In genomic region chr17:7703584-7704574, GRCh38 we compare ENCODE assay signal across 9 cellular contexts. TPM values are rescaled to one million over a fixed set of nuclear protein-coding genes. Genes with fewer than 3 reads are reported as not detected.
DNase-seq lines count a peak whose midpoint lies in the region; ATAC-seq lines count a peak whose summit lies in the region.
"Had no signal": no experiment of that assay in that cellular context is flagged by ENCODE, and none has a peak within 500 bp of the region (broad histone marks: within the 10 kb centered on the region; RNA-seq: fewer than 3 reads in every experiment).

No MANE protein-coding gene starts in this region.

- peak overlapping the region; percentile 65 for H3K27ac Mint-ChIP-seq in central memory CD8-positive, alpha-beta T cell (ENCODE audit: low read depth)

- H2BK15ac ChIP-seq in mesenchymal stem cell (ENCODE audit: low read depth, poor library complexity, severe bottlenecking), result no peak overlapping the region

- H3K18ac ChIP-seq in mesenchymal stem cell (ENCODE audit: low read depth in 1 of 2, low read length in 2 of 2), result no peak overlapping the region

- H3K4me1 ChIP-seq in mesenchymal stem cell (ENCODE audit: control insufficient read depth, insufficient read depth, low read depth, low read length), result peaks cover 22% of the 10 kb centered on the region

- WGBS in mesenchymal stem cell, result 19% methylated on average over 16 of the region's 24 CpGs

- peak overlapping the region; percentile 18 to 68 for H2BK12ac ChIP-seq in mesenchymal stem cell (ENCODE audit: low read length in 2 of 2)

- H3K9me3 ChIP-seq in mesenchymal stem cell (ENCODE audit: control insufficient read depth, low read length), result no peaks in the 10 kb centered on the region

- no peak overlapping the region for H2AFZ ChIP-seq in mesenchymal stem cell (ENCODE audit: low read depth, low read length)

- no peak overlapping the region for H2BK120ac ChIP-seq in mesenchymal stem cell (ENCODE audit: low read depth, low read length)

- H2BK5ac ChIP-seq in mesenchymal stem cell (ENCODE audit: low read depth, low read length, poor library complexity, severe bottlenecking), result no peak overlapping the region

- DNase-seq in DMS153 treated with DMSO at 0.1 percent for 48 hours (lab: John Stamatoyannopoulos, UW; ENCODE audit: unreplicated experiment), result peak; percentile 16
- peak; percentile 78 for DNase-seq in NCI-H2171 (lab: John Stamatoyannopoulos, UW)
- DNase-seq in central memory CD8-positive, alpha-beta T cell (ENCODE audit: low spot score in 2 of 2), result no peak
- peak; percentile 79 for DNase-seq in mesenchymal stem cell
- no peak for DNase-seq in NCI-H2081 treated with DMSO at 0.1 percent for 48 hours (lab: John Stamatoyannopoulos, UW)
- DNase-seq in medulla oblongata (ENCODE audit: extremely low spot score), result no peak
- no peak for DNase-seq in stimulated activated CD4-positive, alpha-beta T cell treated with anti-CD3 and anti-CD28 coated beads, Interleukin-1b, Interleukin-23, amount 100 ng/mL, for 48 hours

- H3K4me1 Mint-ChIP-seq in central memory CD8-positive, alpha-beta T cell, result peaks cover 24% of the 10 kb centered on the region

- no peak overlapping the region for H3K27ac ChIP-seq in mesenchymal stem cell (ENCODE audit: low read length, poor library complexity, severe bottlenecking)

- H2AK5ac ChIP-seq in mesenchymal stem cell (ENCODE audit: low read length, severe bottlenecking), result no peak overlapping the region

- H3K27me3 ChIP-seq in mesenchymal stem cell (ENCODE audit: control insufficient read depth in 1 of 2, insufficient read depth in 1 of 2, low read length in 2 of 2), result peaks cover 43 to 46% of the 10 kb centered on the region in 2 experiments

- no peaks in the 10 kb centered on the region for H3K9me3 Mint-ChIP-seq in central memory CD8-positive, alpha-beta T cell
- H3K9me3 Mint-ChIP-seq: IgD-negative memory B cell had no signal

- H3K4me3 ChIP-seq in mesenchymal stem cell (ENCODE audit: insufficient read depth in 1 of 2, low read depth in 1 of 2, low read length in 2 of 2), result peak overlapping the region in 1 of 2 experiments; percentile 76

- no peak overlapping the region for H3K4ac ChIP-seq in mesenchymal stem cell (ENCODE audit: low read depth in 1 of 2, low read length in 2 of 2)

- H4K91ac ChIP-seq in mesenchymal stem cell (ENCODE audit: low read length), result no peak overlapping the region

- no peak overlapping the region for H3K14ac ChIP-seq in mesenchymal stem cell (ENCODE audit: low read length in 2 of 2)

- peak overlapping the region; percentile 58 for H3K9ac ChIP-seq in mesenchymal stem cell (ENCODE audit: low read length)

- peaks cover 23 to 28% of the 10 kb centered on the region in 2 experiments for H3K36me3 ChIP-seq in mesenchymal stem cell (ENCODE audit: control insufficient read depth in 1 of 2, insufficient read depth in 2 of 2, low read depth in 1 of 2, low read length in 2 of 2)

- peak overlapping the region; percentile 71 for H3K4me3 Mint-ChIP-seq in central memory CD8-positive, alpha-beta T cell

- ATAC-seq in central memory CD8-positive, alpha-beta T cell (replicated peaks; ENCODE audit: extremely low read depth, poor library complexity, severe bottlenecking), result peak; percentile 46
- ATAC-seq in GM19324 (IDR thresholded peaks at IDR 0.05; ENCODE audit: low FRiP score, unreplicated experiment), result no peak

- H3K27me3 Mint-ChIP-seq in central memory CD8-positive, alpha-beta T cell, result peaks cover 67% of the 10 kb centered on the region

- no peak overlapping the region for H3K23ac ChIP-seq in mesenchymal stem cell (ENCODE audit: low read length in 2 of 2)

- H3K36me3 Mint-ChIP-seq in central memory CD8-positive, alpha-beta T cell (ENCODE audit: insufficient read depth), result peaks cover 12% of the 10 kb centered on the region

- peak overlapping the region; percentile 87 for H3K4me2 ChIP-seq in mesenchymal stem cell (ENCODE audit: low read length, poor library complexity, severe bottlenecking)

- no peak overlapping the region for H4K8ac ChIP-seq in mesenchymal stem cell (ENCODE audit: low read length)

- peaks cover 2% of the 10 kb centered on the region for H3K79me1 ChIP-seq in mesenchymal stem cell (replicated peaks; ENCODE audit: low read length, poor library complexity, severe bottlenecking)

RNA-seq across cellular contexts. Expression of gene EFNB3, which starts 1.1 kb away (rescaled TPM):
- 5.9 TPM for polyA plus RNA-seq in mesenchymal stem cell (2013, experiment 1 of 2)
- 5.2 TPM for polyA plus RNA-seq in mesenchymal stem cell (2013, experiment 2 of 2)
- polyA plus RNA-seq: IgD-negative memory B cell had no signal

RNA-seq across cellular contexts. Expression of gene DNAH2, which starts 13.7 kb away (rescaled TPM):
- polyA plus RNA-seq in mesenchymal stem cell (2013, experiment 1 of 2), result 0.06 TPM
- polyA plus RNA-seq in mesenchymal stem cell (2013, experiment 2 of 2), result 0.01 TPM
- polyA plus RNA-seq: IgD-negative memory B cell had no signal

RNA-seq across cellular contexts. Expression of gene WRAP53, which starts 15.6 kb away (rescaled TPM):
- 5.0 TPM for polyA plus RNA-seq in mesenchymal stem cell (2013, experiment 1 of 2)
- 4.3 TPM for polyA plus RNA-seq in mesenchymal stem cell (2013, experiment 2 of 2)

RNA-seq across cellular contexts. Expression of gene TP53, which starts 16.6 kb away (rescaled TPM):
- polyA plus RNA-seq in mesenchymal stem cell (2013, experiment 1 of 2), result 101 TPM
- polyA plus RNA-seq in mesenchymal stem cell (2013, experiment 2 of 2), result 96.0 TPM

RNA-seq across cellular contexts. Expression of gene ATP1B2, which starts 53.2 kb away (rescaled TPM):
- 0.35 TPM for polyA plus RNA-seq in mesenchymal stem cell (2013, experiment 1 of 2)
- polyA plus RNA-seq in mesenchymal stem cell (2013, experiment 2 of 2), result 0.36 TPM
- polyA plus RNA-seq: IgD-negative memory B cell had no signal

Comparison
In these comparisons a context has a peak if more than half of its experiments do, and no peak if none do; other contexts are left out.
1. DNase-seq: peak in DMS153 treated with DMSO at 0.1 percent for 48 hours (single experiment), NCI-H2171 (single experiment) and mesenchymal stem cell (single experiment); none in central memory CD8-positive, alpha-beta T cell (0 of 2), NCI-H2081 treated with DMSO at 0.1 percent for 48 hours (single experiment), medulla oblongata (single experiment) and stimulated activated CD4-positive, alpha-beta T cell treated with anti-CD3 and anti-CD28 coated beads, Interleukin-1b, Interleukin-23, amount 100 ng/mL, for 48 hours (single experiment).